In the genomic region with DNA sequence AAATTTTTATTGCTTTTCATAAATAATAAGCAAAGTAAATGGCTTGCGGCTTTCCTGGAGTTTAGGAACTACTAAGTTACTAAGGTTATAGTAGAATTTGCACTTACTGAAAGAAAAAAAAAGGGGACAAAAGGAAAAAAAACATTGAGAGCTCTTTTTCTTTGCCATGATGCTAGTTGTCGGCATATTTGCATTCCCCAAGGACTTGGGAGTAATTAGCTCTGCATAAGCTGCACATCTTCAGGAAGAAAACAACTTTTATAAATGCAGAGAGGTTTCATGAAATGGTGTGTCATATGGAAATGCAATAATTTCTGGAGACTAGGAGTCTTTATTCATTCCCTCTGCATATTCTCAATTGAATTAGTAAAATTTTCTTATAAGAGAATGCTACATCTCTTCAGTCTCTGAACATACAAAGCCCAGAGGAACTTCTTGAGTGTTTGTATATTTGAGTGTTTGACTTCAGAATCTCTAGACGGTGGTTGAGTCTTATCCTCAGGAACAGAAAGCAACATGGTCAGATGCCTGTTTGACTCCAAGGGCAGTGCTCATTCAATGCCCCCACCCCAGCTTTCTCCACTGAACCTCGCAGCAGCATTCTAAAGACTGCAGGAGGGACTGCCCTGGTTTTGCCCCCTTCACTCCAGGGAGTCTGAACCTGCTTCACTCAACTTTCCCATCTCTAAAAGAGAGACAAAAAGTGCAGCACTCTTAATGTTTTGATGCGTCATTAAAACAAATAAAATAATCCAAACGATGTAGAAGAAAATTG, we compare ENCODE assay signal across 15 cellular contexts.
"Had no signal": no experiment of that assay in that cellular context is flagged by ENCODE, and none has a peak within 500 bp of the region (broad histone marks: within the 10 kb centered on the region; RNA-seq: fewer than 3 reads in every experiment).

No MANE protein-coding gene starts in this region.

- H3K36me3 Mint-ChIP-seq: natural killer cell treated with Interleukin-12 subunit alpha and Interleukin-12 subunit beta and Interleukin-15 and Interleukin-18, amount 100 ng/mL, for 72 hours had no signal

- DNase-seq: activated CD4-positive, alpha-beta T cell treated with anti-CD3 and anti-CD28 coated beads, Interleukin-2, amount 50 U/mL, for 4 hours; activated CD4-positive, CD25-positive, alpha-beta regulatory T cell treated with anti-CD3 and anti-CD28 coated beads, Interleukin-2, amount 50 U/mL, for 72 hours; activated CD8-positive, alpha-beta memory T cell treated with anti-CD3 and anti-CD28 coated beads, Interleukin-2, amount 10 ng/mL, durations not matched to agents 7 days and 5 days; activated effector memory CD4-positive, alpha-beta T cell treated with Interleukin-2 at 50 U/mL for 16 hours; activated T-cell treated with anti-CD3 and anti-CD28 coated beads, Interleukin-2, amount 50 U/mL, for 24 hours; amniotic stem cell; esophagus squamous epithelium; occipital lobe; stimulated activated naive CD4-positive, alpha-beta T cell treated with Interleukin-2 at 50 U/mL for 16 hours had no signal

- H3K4me3 Mint-ChIP-seq: activated CD8-positive, alpha-beta memory T cell treated with anti-CD3 and anti-CD28 coated beads, Interleukin-2, amount 10 ng/mL, durations not matched to agents 7 days and 5 days; activated T-cell treated with anti-CD3 and anti-CD28 coated beads, Interleukin-2, amount 50 U/mL, for 24 hours; natural killer cell treated with Interleukin-12 subunit alpha and Interleukin-12 subunit beta and Interleukin-15 and Interleukin-18, amount 100 ng/mL, for 72 hours had no signal

- H3K9me3 ChIP-seq: prostate gland had no signal

- H3K27me3 ChIP-seq: breast epithelium, esophagus squamous epithelium, foreskin keratinocyte had no signal

- H3K27me3 Mint-ChIP-seq: activated CD8-positive, alpha-beta memory T cell treated with anti-CD3 and anti-CD28 coated beads, Interleukin-2, amount 10 ng/mL, durations not matched to agents 7 days and 5 days; activated T-cell treated with anti-CD3 and anti-CD28 coated beads, Interleukin-2, amount 50 U/mL, for 24 hours; natural killer cell treated with Interleukin-12 subunit alpha and Interleukin-12 subunit beta and Interleukin-15 and Interleukin-18, amount 100 ng/mL, for 72 hours had no signal

- H3K9me3 Mint-ChIP-seq: natural killer cell treated with Interleukin-12 subunit alpha and Interleukin-12 subunit beta and Interleukin-15 and Interleukin-18, amount 100 ng/mL, for 72 hours had no signal

- H3K27ac ChIP-seq: breast epithelium, esophagus squamous epithelium, foreskin keratinocyte had no signal

- H3K4me3 ChIP-seq: breast epithelium, esophagus squamous epithelium, prostate gland had no signal

- H3K27ac Mint-ChIP-seq: activated CD8-positive, alpha-beta memory T cell treated with anti-CD3 and anti-CD28 coated beads, Interleukin-2, amount 10 ng/mL, durations not matched to agents 7 days and 5 days; activated naive CD4-positive, alpha-beta T cell treated with anti-CD3 and anti-CD28 coated beads, Interleukin-2, amount 50 U/mL, for 72 hours; activated T-cell treated with anti-CD3 and anti-CD28 coated beads, Interleukin-2, amount 50 U/mL, for 24 hours; natural killer cell treated with Interleukin-12 subunit alpha and Interleukin-12 subunit beta and Interleukin-15 and Interleukin-18, amount 100 ng/mL, for 72 hours had no signal

- ATAC-seq: activated CD8-positive, alpha-beta memory T cell treated with anti-CD3 and anti-CD28 coated beads, Interleukin-2, amount 10 ng/mL, durations not matched to agents 7 days and 5 days; activated naive CD4-positive, alpha-beta T cell treated with anti-CD3 and anti-CD28 coated beads, Interleukin-2, amount 50 U/mL, for 72 hours; natural killer cell treated with Interleukin-12 subunit alpha and Interleukin-12 subunit beta and Interleukin-15 and Interleukin-18, amount 100 ng/mL, for 72 hours; sciatic nerve had no signal

- H3K4me1 ChIP-seq: breast epithelium had no signal

- H3K36me3 ChIP-seq: breast epithelium, esophagus squamous epithelium, prostate gland had no signal
